In the genomic region with DNA sequence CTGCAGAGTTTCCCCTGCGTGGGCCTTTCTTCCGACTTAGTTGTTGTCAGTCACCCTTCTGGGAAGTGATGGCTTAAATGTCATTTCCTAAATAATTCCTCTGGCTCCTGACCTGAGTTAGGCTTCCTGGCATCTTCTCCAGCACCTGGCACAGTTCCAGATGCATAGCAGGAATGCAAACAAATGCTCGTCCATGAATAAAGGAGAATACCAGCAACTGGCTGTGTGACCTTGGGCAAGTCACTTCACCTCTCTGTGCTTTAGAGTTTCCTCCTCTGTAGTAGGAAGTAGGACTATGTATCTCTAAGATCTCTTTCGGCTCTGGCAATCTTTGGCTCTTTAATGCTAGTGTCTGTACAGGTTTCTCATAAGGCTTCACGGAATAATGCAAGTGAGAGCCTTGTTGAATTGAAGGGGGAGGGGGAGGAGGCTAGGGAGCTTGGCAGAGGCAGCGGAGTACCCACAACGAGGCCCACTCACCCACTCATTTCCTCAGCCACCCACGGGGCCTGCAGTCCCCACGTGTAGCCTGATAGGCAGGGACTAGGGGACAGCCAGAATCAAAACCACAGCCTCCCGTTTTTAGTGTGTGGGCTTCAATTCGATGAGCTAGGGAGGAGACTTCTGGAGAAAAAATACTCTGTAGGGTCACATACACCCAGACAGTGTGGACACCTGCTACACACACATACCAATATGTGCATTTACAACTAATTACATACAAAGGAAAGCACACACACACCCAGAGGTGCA, we compare ENCODE assay signal across 9 cellular contexts. TPM values are rescaled to one million over a fixed set of nuclear protein-coding genes. Genes with fewer than 3 reads are reported as not detected.
DNase-seq lines count a peak whose midpoint lies in the region; ATAC-seq and TF ChIP-seq lines count a peak whose summit lies in the region.
"Had no signal": no experiment of that assay in that cellular context is flagged by ENCODE, and none has a peak within 500 bp of the region (broad histone marks: within the 10 kb centered on the region; RNA-seq: fewer than 3 reads in every experiment).

No MANE protein-coding gene starts in this region.

- peak in 1 of 7 experiments; percentile 36 for DNase-seq in CD8-positive, alpha-beta T cell
- DNase-seq in NCI-H345 (lab: John Stamatoyannopoulos, UW) (peak; percentile 6), SHP77 treated with DMSO at 0.1 percent for 48 hours (lab: John Stamatoyannopoulos, UW) (no peak), foreskin melanocyte (no peak), upper lobe of left lung (no peak)
- no peak for DNase-seq in central memory CD8-positive, alpha-beta T cell (ENCODE audit: low spot score in 2 of 2)

- no peak overlapping the region for H3K4me3 ChIP-seq in CD8-positive, alpha-beta T cell (ENCODE audit: low read depth, low read length)
- H3K4me3 ChIP-seq in upper lobe of left lung, result no peak overlapping the region

- H3K4me1 ChIP-seq in CD8-positive, alpha-beta T cell (ENCODE audit: insufficient read depth, low read length), result peaks cover 61% of the 10 kb centered on the region
- peaks cover 0 to 15% (median 7%) of the 10 kb centered on the region in 4 donors for H3K4me1 ChIP-seq in upper lobe of left lung

- peak overlapping the region; percentile 94 for H3K27ac Mint-ChIP-seq in CD8-positive, alpha-beta T cell
- peak overlapping the region; percentile 96 for H3K27ac Mint-ChIP-seq in central memory CD8-positive, alpha-beta T cell (ENCODE audit: low read depth)
- H3K27ac Mint-ChIP-seq: nephron had no signal

- H3K4me1 Mint-ChIP-seq in CD8-positive, alpha-beta T cell (ENCODE audit: low read depth), result peaks cover 79% of the 10 kb centered on the region
- H3K4me1 Mint-ChIP-seq in central memory CD8-positive, alpha-beta T cell, result peaks cover 91% of the 10 kb centered on the region
- H3K4me1 Mint-ChIP-seq: nephron had no signal

- CTCF ChIA-PET in CD8-positive, alpha-beta T cell (lab: Charles Lee), result interaction anchor here (1.0 to 4.8 kb wide), 5 partner anchors 10 to 119 kb away, joined by 3 to 29 read pairs (median 8); no protein-coding TSS in a partner anchor

- intact Hi-C loops in CD8-positive, alpha-beta T cell (cut with DNase I, micrococcal nuclease), result loop anchor here in 1 of 2 experiments (1.0 kb wide), 1 partner anchor 14 kb away; no protein-coding TSS in a partner anchor

- no peak overlapping the region for H3K27ac ChIP-seq in CD8-positive, alpha-beta T cell (ENCODE audit: low read depth, low read length)
- peak overlapping the region in 1 of 4 donors; percentile 21 for H3K27ac ChIP-seq in upper lobe of left lung

- TF ChIP-seq EP300 in upper lobe of left lung (IDR thresholded peaks at IDR 0.05), result no peak

- TF ChIP-seq POLR2A in upper lobe of left lung (IDR thresholded peaks at IDR 0.05), result no peak

- H3K9me3 ChIP-seq in CD8-positive, alpha-beta T cell (ENCODE audit: low read length), result no peaks in the 10 kb centered on the region
- no peaks in the 10 kb centered on the region for H3K9me3 ChIP-seq in upper lobe of left lung

- H3K9me3 Mint-ChIP-seq in CD8-positive, alpha-beta T cell, result no peaks in the 10 kb centered on the region
- no peaks in the 10 kb centered on the region for H3K9me3 Mint-ChIP-seq in central memory CD8-positive, alpha-beta T cell
- H3K9me3 Mint-ChIP-seq: nephron had no signal

- H3K27me3 ChIP-seq in CD8-positive, alpha-beta T cell (ENCODE audit: insufficient read depth, low read length), result peaks cover 10% of the 10 kb centered on the region
- no peaks in the 10 kb centered on the region for H3K27me3 ChIP-seq in upper lobe of left lung

- TF ChIP-seq CTCF in CD8-positive, alpha-beta T cell (IDR thresholded peaks at IDR 0.05), result no peak
- TF ChIP-seq CTCF in upper lobe of left lung (IDR thresholded peaks at IDR 0.05), result no peak

- ATAC-seq in CD8-positive, alpha-beta T cell, result no peak
- ATAC-seq in GM21381 (IDR thresholded peaks at IDR 0.05; ENCODE audit: unreplicated experiment) (peak; percentile 4), upper lobe of left lung (ENCODE audit: low FRiP score in 2 of 2) (no peak), GM18907 (IDR thresholded peaks at IDR 0.05; ENCODE audit: unreplicated experiment) (no peak)
- ATAC-seq in central memory CD8-positive, alpha-beta T cell (replicated peaks; ENCODE audit: extremely low read depth, poor library complexity, severe bottlenecking), result no peak

- POLR2A ChIA-PET in CD8-positive, alpha-beta T cell (lab: Charles Lee), result interaction anchor here (1.1 kb wide), 2 partner anchors 26 to 47 kb away, joined by 3 to 5 read pairs; no protein-coding TSS in a partner anchor

- no peaks in the 10 kb centered on the region for H3K36me3 Mint-ChIP-seq in CD8-positive, alpha-beta T cell
- peaks cover 23% of the 10 kb centered on the region for H3K36me3 Mint-ChIP-seq in central memory CD8-positive, alpha-beta T cell (ENCODE audit: insufficient read depth)

- no peaks in the 10 kb centered on the region for H3K36me3 ChIP-seq in CD8-positive, alpha-beta T cell (ENCODE audit: insufficient read depth, low read length)
- no peaks in the 10 kb centered on the region for H3K36me3 ChIP-seq in upper lobe of left lung

- 38 to 47% methylated on average over 10 to 11 of the region's 11 CpGs for WGBS in upper lobe of left lung, 2 donors

- H3K4me3 Mint-ChIP-seq in CD8-positive, alpha-beta T cell, result peak overlapping the region; percentile 40
- H3K4me3 Mint-ChIP-seq in central memory CD8-positive, alpha-beta T cell, result peak overlapping the region; percentile 78
- H3K4me3 Mint-ChIP-seq: nephron had no signal

- peaks cover 36% of the 10 kb centered on the region for H3K27me3 Mint-ChIP-seq in CD8-positive, alpha-beta T cell (ENCODE audit: low read depth)
- H3K27me3 Mint-ChIP-seq in central memory CD8-positive, alpha-beta T cell, result no peaks in the 10 kb centered on the region

RNA-seq across cellular contexts. Expression of gene TENT5C, which starts 48.1 kb away (rescaled TPM):
- total RNA-seq in CD8-positive, alpha-beta T cell, result 100 to 1,000 TPM; 146 to 150 TPM
- 10 to 100 TPM in 5 of 6 donors, 1 to 10 TPM in 1; 8.1 to 37.8 (median 18.4) TPM for total RNA-seq in upper lobe of left lung
